In genomic region chr20:59032023-59032712, GRCh38 we compare ENCODE assay signal across 1 cellular context.
TF ChIP-seq lines count a peak whose summit lies in the region.

Gene ATP5F1E, minus strand, starts transcription at chr20:59032335. Its CDS starts 84 bp downstream, at chr20:59032251.

TF ChIP-seq in K562, 482 proteins besides CTCF, POLR2A, EP300 and RAD21 (continued from another document and continues in another):
- TF ChIP-seq MNT (conservative IDR thresholded peaks at IDR 0.05) = peak; percentile 68 to 86
- peak; percentile 40; the same call in 1 of the 2 replicates for TF ChIP-seq ZNF695 (CRISPR knock-in tag; IDR thresholded peaks at IDR 0.05)
- no peak for TF ChIP-seq NR2C1 (IDR thresholded peaks at IDR 0.05)
- peak; percentile 83 for TF ChIP-seq NR2C1 (tag; IDR thresholded peaks at IDR 0.05)
- TF ChIP-seq THRA (IDR thresholded peaks at IDR 0.05) = no peak
- TF ChIP-seq SMAD2 (IDR thresholded peaks at IDR 0.05; ENCODE audit: low read depth, low read length) = no peak
- TF ChIP-seq PRDM10 (IDR thresholded peaks at IDR 0.05; ENCODE audit: partially characterized antibody) = peak; percentile 51
- TF ChIP-seq SLC30A9 (CRISPR knock-in tag; IDR thresholded peaks at IDR 0.05) = no peak; the same call in 1 of the 2 replicates
- TF ChIP-seq AFF1 (IDR thresholded peaks at IDR 0.05; ENCODE audit: low read depth in 1 of 2, partially characterized antibody in 2 of 2) = no peak
- TF ChIP-seq ZKSCAN3 (CRISPR knock-in tag; IDR thresholded peaks at IDR 0.05) = no peak
- TF ChIP-seq MBD1 (CRISPR knock-in tag; IDR thresholded peaks at IDR 0.05) = no peak
- no peak for TF ChIP-seq BRCA1 (IDR thresholded peaks at IDR 0.05)
- TF ChIP-seq BRCA1 (CRISPR knock-in tag; IDR thresholded peaks at IDR 0.05) = no peak
- no peak for TF ChIP-seq ZNF3 (CRISPR knock-in tag; IDR thresholded peaks at IDR 0.05)
- no peak for TF ChIP-seq NR0B1 (IDR thresholded peaks at IDR 0.05; ENCODE audit: partially characterized antibody)
- TF ChIP-seq BRD9 (IDR thresholded peaks at IDR 0.05; ENCODE audit: low read depth, partially characterized antibody) = no peak
- TF ChIP-seq ZNF407 (IDR thresholded peaks at IDR 0.05; ENCODE audit: low read depth) = no peak
- peak; percentile 66 for TF ChIP-seq NFIC (IDR thresholded peaks at IDR 0.05)
- TF ChIP-seq FOXP1 (CRISPR knock-in tag; IDR thresholded peaks at IDR 0.05) = peak; percentile 78; the same call in 1 of the 2 replicates
- TF ChIP-seq ZNF408 (CRISPR knock-in tag; IDR thresholded peaks at IDR 0.05; ENCODE audit: low read depth) = no peak
- no peak; the same call in 1 of the 2 replicates for TF ChIP-seq LCOR (CRISPR knock-in tag; IDR thresholded peaks at IDR 0.05)
- TF ChIP-seq ZNF436 (CRISPR knock-in tag; IDR thresholded peaks at IDR 0.05) = no peak
- TF ChIP-seq HCFC1 (IDR thresholded peaks at IDR 0.05; ENCODE audit: low read depth, low read length) = no peak; the same call in 1 of the 2 replicates
- TF ChIP-seq STAT6 (CRISPR knock-in tag; IDR thresholded peaks at IDR 0.05) = 0 out of 2 replicates have a peak, but pooled peaks have one; percentile 30
- no peak for TF ChIP-seq HDGF (IDR thresholded peaks at IDR 0.05)
- peak; percentile 87 for TF ChIP-seq MEIS2 (IDR thresholded peaks at IDR 0.05; ENCODE audit: partially characterized antibody)
- no peak for TF ChIP-seq NELFE (IDR thresholded peaks at IDR 0.05; ENCODE audit: insufficient read depth, insufficient read length)
- peak; percentile 53 for TF ChIP-seq EGR1 (conservative IDR thresholded peaks at IDR 0.05)
- no peak for TF ChIP-seq SIRT6 (IDR thresholded peaks at IDR 0.05; ENCODE audit: low read depth, low read length)
- peak; percentile 47; the same call in 1 of the 2 replicates for TF ChIP-seq ZKSCAN8 (CRISPR knock-in tag; IDR thresholded peaks at IDR 0.05)
